In the genomic region with DNA sequence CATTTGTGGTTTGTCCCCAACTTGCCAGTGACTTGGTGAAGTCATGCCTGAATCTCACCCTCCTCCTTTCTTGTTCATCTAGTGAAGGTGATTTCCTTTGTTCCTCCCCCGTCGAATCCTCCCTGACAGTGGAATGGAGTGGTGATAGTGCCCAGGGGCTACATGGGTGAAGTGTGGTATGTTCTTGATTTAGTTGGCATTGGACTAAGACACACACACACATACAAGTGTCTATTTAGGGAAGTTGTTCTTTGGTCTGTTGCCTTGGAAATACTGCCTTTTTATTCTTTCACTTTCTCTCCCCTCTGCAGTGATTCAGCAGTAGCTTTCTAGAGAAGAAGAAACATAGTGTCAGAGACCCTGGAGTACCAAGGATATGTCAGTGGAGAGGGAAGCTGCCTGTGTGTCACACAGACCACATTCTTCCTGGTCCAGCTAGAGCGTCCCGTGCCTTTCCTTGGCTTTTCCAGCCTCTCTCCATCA, we compare ENCODE assay signal across 8 cellular contexts. TPM values are rescaled to one million over a fixed set of nuclear protein-coding genes. Genes with fewer than 3 reads are reported as not detected.
DNase-seq lines count a peak whose midpoint lies in the region; ATAC-seq and TF ChIP-seq lines count a peak whose summit lies in the region.

No MANE protein-coding gene starts in this region.

- H3K27ac ChIP-seq in right atrium auricular region: peak overlapping the region; percentile 3 to 8

- no peaks in the 10 kb centered on the region for H3K36me3 ChIP-seq in right atrium auricular region

- no peaks in the 10 kb centered on the region for H3K27me3 Mint-ChIP-seq in T-helper 1 cell treated with Interleukin-12 subunit alpha and Interleukin-12 subunit beta and Interleukin-4 antibody, amounts not matched to agents 30 μg/mL and 1 μg/mL, for 36 hours (ENCODE audit: low read depth)

- H3K4me3 Mint-ChIP-seq in T-helper 1 cell treated with Interleukin-12 subunit alpha and Interleukin-12 subunit beta and Interleukin-4 antibody, amounts not matched to agents 30 μg/mL and 1 μg/mL, for 36 hours: peak overlapping the region; percentile 76

- H3K4me1 Mint-ChIP-seq in T-helper 1 cell treated with Interleukin-12 subunit alpha and Interleukin-12 subunit beta and Interleukin-4 antibody, amounts not matched to agents 30 μg/mL and 1 μg/mL, for 36 hours (ENCODE audit: low read depth): peaks cover 84% of the 10 kb centered on the region

- H3K4me1 ChIP-seq in right atrium auricular region: peaks cover 0 to 55% of the 10 kb centered on the region in 2 donors

- H3K36me3 Mint-ChIP-seq in T-helper 1 cell treated with Interleukin-12 subunit alpha and Interleukin-12 subunit beta and Interleukin-4 antibody, amounts not matched to agents 30 μg/mL and 1 μg/mL, for 36 hours (ENCODE audit: low read depth): peaks cover 26% of the 10 kb centered on the region

- H3K4me3 ChIP-seq in right atrium auricular region: no peak overlapping the region

- no peaks in the 10 kb centered on the region for H3K9me3 Mint-ChIP-seq in T-helper 1 cell treated with Interleukin-12 subunit alpha and Interleukin-12 subunit beta and Interleukin-4 antibody, amounts not matched to agents 30 μg/mL and 1 μg/mL, for 36 hours

- no peak for TF ChIP-seq CTCF in right atrium auricular region (IDR thresholded peaks at IDR 0.05)

- no peaks in the 10 kb centered on the region for H3K27me3 ChIP-seq in right atrium auricular region

- peak overlapping the region; percentile 93 for H3K27ac Mint-ChIP-seq in T-helper 1 cell treated with Interleukin-12 subunit alpha and Interleukin-12 subunit beta and Interleukin-4 antibody, amounts not matched to agents 30 μg/mL and 1 μg/mL, for 36 hours

- H3K9me3 ChIP-seq in right atrium auricular region: no peaks in the 10 kb centered on the region

- DNase-seq in right atrium auricular region (ENCODE audit: low spot score) (no peak), GM19240 (ENCODE audit: insufficient read length, low spot score) (no peak), NCI-H187 treated with DMSO at 0.1 percent for 48 hours (lab: John Stamatoyannopoulos, UW) (no peak), DMS153 treated with DMSO at 0.1 percent for 48 hours (lab: John Stamatoyannopoulos, UW; ENCODE audit: unreplicated experiment) (no peak), T1000 (lab: John Stamatoyannopoulos, UW) (no peak)

- ATAC-seq in GM18520 (IDR thresholded peaks at IDR 0.05; ENCODE audit: unreplicated experiment): peak; percentile 38
- peak; percentile 41 for ATAC-seq in HG02884 (IDR thresholded peaks at IDR 0.05; ENCODE audit: unreplicated experiment)

RNA-seq across cellular contexts. Expression of a gene that starts 10.9 kb away (rescaled TPM):
- 10 to 100 TPM; 12.7 to 18.2 TPM for total RNA-seq in right atrium auricular region
